Comparison of ENCODE assay signal across 11 cellular contexts in genomic region chr1:172360511-172360910, GRCh38. TPM values are rescaled to one million over a fixed set of nuclear protein-coding genes. Genes with fewer than 3 reads are reported as not detected.
A peak's percentile ranks its signal among the peaks of the same experiment; 100 is the strongest.
DNase-seq lines count a peak whose midpoint lies in the region; TF ChIP-seq lines count a peak whose summit lies in the region.
"Had no signal": no experiment of that assay in that cellular context is flagged by ENCODE, and none has a peak within 500 bp of the region (broad histone marks: within the 10 kb centered on the region; RNA-seq: fewer than 3 reads in every experiment).

No MANE protein-coding gene starts in this region.

- H3K4me1 Mint-ChIP-seq in immature natural killer cell = peaks cover 35 to 58% of the 10 kb centered on the region in 2 donors

- H3K9me3 Mint-ChIP-seq in immature natural killer cell = no peaks in the 10 kb centered on the region

- DNase-seq in NCI-H2081 (lab: John Stamatoyannopoulos, UW) (peak; percentile 16 to 33), NCI-H2081 treated with DMSO at 0.1 percent for 48 hours (lab: John Stamatoyannopoulos, UW) (no peak), SJCRH30 (peak; percentile 77 to 85), tibial artery (no peak), immature natural killer cell (no peak), GF-D8 (lab: John Stamatoyannopoulos, UW) (no peak), superior temporal gyrus (ENCODE audit: extremely low spot score) (no peak)
- DNase-seq: H7 had no signal

- H3K4me3 ChIP-seq in SJCRH30 (no peak overlapping the region), iPS-20b (ENCODE audit: low read length) (peak overlapping the region; percentile 49), tibial artery (no peak overlapping the region)

- H3K27me3 Mint-ChIP-seq in immature natural killer cell (ENCODE audit: low read depth in 3 of 3) = peaks cover 0 to 2% (median 0%) of the 10 kb centered on the region in 3 donors

- peak overlapping the region in 3 of 6 donors; percentile 56 to 82 (median 61) for H3K27ac Mint-ChIP-seq in immature natural killer cell

- peak overlapping the region; percentile 36 for H3K9ac ChIP-seq in iPS-20b (ENCODE audit: low read depth, low read length)

- no peaks in the 10 kb centered on the region for H3K36me3 Mint-ChIP-seq in immature natural killer cell

- H3K9me3 ChIP-seq in SJCRH30 (replicated peaks) = 0 out of 2 replicates have a peak, but pooled peaks cover 3% of the 10 kb centered on the region
- H3K9me3 ChIP-seq in iPS-20b (ENCODE audit: insufficient read depth, low read depth, low read length) = no peaks in the 10 kb centered on the region
- H3K9me3 ChIP-seq in tibial artery = no peaks in the 10 kb centered on the region

- H3K36me3 ChIP-seq in SJCRH30 (no peaks in the 10 kb centered on the region), iPS-20b (ENCODE audit: insufficient read depth, low read depth, low read length) (no peaks in the 10 kb centered on the region), tibial artery (no peaks in the 10 kb centered on the region)

- TF ChIP-seq CTCF in tibial artery (IDR thresholded peaks at IDR 0.05) = no peak

- H3K27me3 ChIP-seq in SJCRH30 = no peaks in the 10 kb centered on the region
- peaks cover 11% of the 10 kb centered on the region; the same call in 1 of the 2 replicates for H3K27me3 ChIP-seq in iPS-20b (ENCODE audit: insufficient read depth, low read length)
- no peaks in the 10 kb centered on the region for H3K27me3 ChIP-seq in tibial artery

- H3K4me1 ChIP-seq in SJCRH30 (peaks cover 47% of the 10 kb centered on the region), iPS-20b (ENCODE audit: insufficient read depth, low read length) (peaks cover 48% of the 10 kb centered on the region), tibial artery (peaks cover 0 to 44% (median 8%) of the 10 kb centered on the region in 4 donors)

- intact Hi-C loops in tibial artery (cut with DNase I; ENCODE audit: low total_unique reads) = no loop called here

- peak overlapping the region in 1 of 5 donors; percentile 12 for H3K4me3 Mint-ChIP-seq in immature natural killer cell

- H3K27ac ChIP-seq in SJCRH30 (peak overlapping the region; percentile 90), iPS-20b (ENCODE audit: low read length) (no peak overlapping the region), tibial artery (peak overlapping the region; percentile 59 to 70)

RNA-seq across cellular contexts. Expression of gene C1orf105, which starts 60.0 kb away (rescaled TPM):
- 17.7 and 21.0 TPM in 2 replicates for total RNA-seq in SJCRH30 (2014; rRNA removed; shearing (Covaris generic))
- not detected for polyA plus RNA-seq in immature natural killer cell
- total RNA-seq: dermis microvascular lymphatic vessel endothelial cell, H7, left lobe of liver had no signal

Comparison
In these comparisons a context has a peak if more than half of its experiments do, and no peak if none do; other contexts are left out.
1. DNase-seq: peak in NCI-H2081 (2 of 2) and SJCRH30 (2 of 2); none in NCI-H2081 treated with DMSO at 0.1 percent for 48 hours (single experiment), tibial artery (0 of 2), immature natural killer cell (0 of 3), GF-D8 (single experiment) and superior temporal gyrus (single experiment).